1 cellular context compared by ENCODE assay signal in the genomic region with DNA sequence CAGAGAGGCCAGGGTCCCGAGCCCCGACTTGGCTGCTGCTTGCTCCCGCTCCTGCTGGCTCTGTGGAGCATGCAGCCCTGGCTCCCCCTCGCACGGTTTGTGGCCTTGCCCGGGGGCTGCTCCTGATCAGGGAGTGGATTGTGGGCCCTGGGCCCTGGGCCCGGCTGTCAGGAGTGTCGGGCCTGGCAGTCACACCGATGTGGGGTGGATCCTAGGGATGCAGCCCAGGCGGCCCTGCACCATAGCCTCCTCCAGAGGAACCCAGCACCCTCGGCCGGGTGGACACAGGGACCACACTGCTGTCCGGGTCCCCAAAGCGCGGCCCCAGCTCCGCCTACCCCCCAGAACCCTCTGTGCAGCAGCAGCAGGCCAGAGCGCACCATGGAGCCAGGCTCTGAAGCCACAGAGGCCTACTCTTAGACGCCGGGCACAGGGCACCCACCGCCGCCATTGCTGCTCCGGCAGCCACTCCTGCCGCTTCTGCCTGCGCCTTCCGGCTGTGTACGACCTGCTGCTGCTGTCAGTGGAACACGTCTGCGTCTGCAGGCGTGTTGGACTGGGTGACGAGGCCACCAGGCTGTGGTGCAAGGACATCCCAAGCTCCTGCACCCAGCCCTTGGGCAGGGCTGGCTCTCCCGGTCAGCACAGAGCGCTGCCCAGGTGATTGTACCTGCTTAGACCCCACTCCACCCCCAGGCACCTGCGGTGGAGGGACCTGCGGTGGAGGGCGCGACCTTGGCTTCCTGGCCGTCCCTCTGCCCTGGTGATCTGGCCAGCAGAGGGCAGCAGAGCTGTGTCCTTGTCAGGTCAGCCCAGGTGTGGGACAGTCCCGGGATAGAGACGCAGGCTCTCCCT.
TF ChIP-seq lines count a peak whose summit lies in the region.

No MANE protein-coding gene starts in this region.

TF ChIP-seq in HepG2, 621 proteins besides CTCF, POLR2A, EP300 and RAD21 (continued from another document and continues in another):
- TF ChIP-seq, protein P1, sequence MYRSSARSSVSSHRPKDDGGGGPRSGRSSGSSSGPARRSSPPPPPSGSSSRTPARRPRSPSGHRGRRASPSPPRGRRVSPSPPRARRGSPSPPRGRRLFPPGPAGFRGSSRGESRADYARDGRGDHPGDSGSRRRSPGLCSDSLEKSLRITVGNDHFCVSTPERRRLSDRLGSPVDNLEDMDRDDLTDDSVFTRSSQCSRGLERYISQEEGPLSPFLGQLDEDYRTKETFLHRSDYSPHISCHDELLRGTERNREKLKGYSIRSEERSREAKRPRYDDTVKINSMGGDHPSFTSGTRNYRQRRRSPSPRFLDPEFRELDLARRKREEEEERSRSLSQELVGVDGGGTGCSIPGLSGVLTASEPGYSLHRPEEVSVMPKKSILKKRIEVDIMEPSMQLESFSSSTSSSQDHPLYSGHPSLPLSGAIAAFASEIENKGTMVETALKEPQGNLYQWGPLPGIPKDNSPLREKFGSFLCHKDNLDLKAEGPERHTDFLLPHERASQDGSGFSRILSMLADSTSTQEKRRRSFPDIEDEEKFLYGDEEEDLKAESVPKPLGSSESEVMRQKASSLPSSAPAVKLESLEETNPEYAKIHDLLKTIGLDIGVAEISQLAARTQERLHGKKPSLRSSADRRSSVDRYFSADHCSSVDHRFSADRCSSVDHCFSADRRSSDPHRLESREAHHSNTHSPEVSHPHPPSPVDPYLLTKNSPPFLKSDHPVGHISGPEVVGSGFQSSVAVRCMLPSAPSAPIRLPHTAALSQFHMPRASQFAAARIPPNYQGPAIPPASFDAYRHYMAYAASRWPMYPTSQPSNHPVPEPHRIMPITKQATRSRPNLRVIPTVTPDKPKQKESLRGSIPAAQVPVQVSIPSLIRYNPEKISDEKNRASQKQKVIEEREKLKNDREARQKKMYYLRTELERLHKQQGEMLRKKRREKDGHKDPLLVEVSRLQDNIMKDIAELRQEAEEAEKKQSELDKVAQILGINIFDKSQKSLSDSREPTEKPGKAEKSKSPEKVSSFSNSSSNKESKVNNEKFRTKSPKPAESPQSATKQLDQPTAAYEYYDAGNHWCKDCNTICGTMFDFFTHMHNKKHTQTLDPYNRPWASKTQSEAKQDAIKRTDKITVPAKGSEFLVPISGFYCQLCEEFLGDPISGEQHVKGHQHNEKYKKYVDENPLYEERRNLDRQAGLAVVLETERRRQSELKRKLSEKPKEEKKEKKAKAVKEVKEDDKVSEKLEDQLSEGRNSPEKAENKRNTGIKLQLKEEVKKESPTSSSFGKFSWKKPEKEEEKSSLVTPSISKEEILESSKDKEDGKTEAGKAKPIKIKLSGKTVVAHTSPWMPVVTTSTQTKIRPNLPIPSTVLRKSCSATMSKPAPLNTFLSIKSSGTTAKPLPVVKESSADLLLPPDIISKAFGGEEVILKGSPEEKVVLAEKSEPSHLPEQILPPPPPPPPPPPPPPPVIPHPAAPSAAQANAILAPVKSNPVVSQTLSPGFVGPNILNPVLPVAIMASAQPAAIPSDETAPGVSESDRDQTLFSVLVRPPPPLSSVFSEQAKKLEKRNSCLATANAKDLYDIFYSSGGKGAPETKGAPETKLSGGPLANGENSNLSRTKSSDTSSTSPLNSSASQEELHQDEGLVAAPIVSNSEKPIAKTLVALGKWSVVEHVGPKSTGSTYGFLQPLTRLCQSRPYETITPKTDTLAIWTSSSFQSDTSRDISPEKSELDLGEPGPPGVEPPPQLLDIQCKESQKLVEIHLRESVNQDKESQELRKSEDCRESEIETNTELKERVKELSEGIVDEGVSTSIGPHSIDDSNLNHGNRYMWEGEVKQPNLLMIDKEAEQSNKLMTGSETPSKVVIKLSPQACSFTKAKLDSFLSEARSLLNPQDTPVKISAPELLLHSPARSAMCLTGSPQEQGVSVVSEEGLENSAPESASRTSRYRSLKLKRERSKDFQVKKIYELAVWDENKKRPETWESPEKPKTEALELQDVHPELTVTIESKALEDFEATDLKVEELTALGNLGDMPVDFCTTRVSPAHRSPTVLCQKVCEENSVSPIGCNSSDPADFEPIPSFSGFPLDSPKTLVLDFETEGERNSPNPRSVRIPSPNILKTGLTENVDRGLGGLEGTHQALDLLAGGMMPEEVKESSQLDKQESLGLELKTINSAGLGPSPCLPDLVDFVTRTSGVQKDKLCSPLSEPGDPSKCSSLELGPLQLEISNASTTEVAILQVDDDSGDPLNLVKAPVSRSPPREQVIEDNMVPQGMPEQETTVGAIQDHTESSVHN (CRISPR knock-in tag; IDR thresholded peaks at IDR 0.05), result no peak
- TF ChIP-seq ZNF282 (IDR thresholded peaks at IDR 0.05; ENCODE audit: partially characterized antibody) (no peak), EHMT2 (IDR thresholded peaks at IDR 0.05; ENCODE audit: borderline replicate concordance, low read depth, low read length) (no peak), FIP1L1 (IDR thresholded peaks at IDR 0.05; ENCODE audit: borderline replicate concordance, insufficient read depth, low read depth, low read length) (no peak), ZNF225 (CRISPR knock-in tag; IDR thresholded peaks at IDR 0.05) (no peak), XBP1 (CRISPR knock-in tag; IDR thresholded peaks at IDR 0.05) (no peak), WIZ (CRISPR knock-in tag; IDR thresholded peaks at IDR 0.05) (no peak), JARID2 (CRISPR knock-in tag; IDR thresholded peaks at IDR 0.05; ENCODE audit: insufficient replicate concordance) (no peak), SALL2 (CRISPR knock-in tag; IDR thresholded peaks at IDR 0.05) (no peak), GPN1 (CRISPR knock-in tag; IDR thresholded peaks at IDR 0.05; ENCODE audit: borderline replicate concordance) (no peak; the same call in 1 of the 2 replicates), HMG20B (CRISPR knock-in tag; conservative IDR thresholded peaks at IDR 0.05) (no peak), RFX1 (IDR thresholded peaks at IDR 0.05) (no peak), GTF2F1 (IDR thresholded peaks at IDR 0.05; ENCODE audit: low read length) (no peak), CAMTA2 (CRISPR knock-in tag; IDR thresholded peaks at IDR 0.05; ENCODE audit: borderline replicate concordance) (no peak), ZNF432 (CRISPR knock-in tag; IDR thresholded peaks at IDR 0.05; ENCODE audit: borderline replicate concordance) (no peak), NR2F2 (IDR thresholded peaks at IDR 0.05; ENCODE audit: borderline replicate concordance, low read depth) (no peak), FOSL1 (CRISPR knock-in tag; IDR thresholded peaks at IDR 0.05; ENCODE audit: borderline replicate concordance) (no peak), ZNF768 (CRISPR knock-in tag; IDR thresholded peaks at IDR 0.05) (no peak; the same call in 1 of the 2 replicates), GTF3A (CRISPR knock-in tag; conservative IDR thresholded peaks at IDR 0.05) (no peak), ZNF160 (CRISPR knock-in tag; IDR thresholded peaks at IDR 0.05) (no peak), KAT8 (CRISPR knock-in tag; IDR thresholded peaks at IDR 0.05) (no peak), ZNF296 (CRISPR knock-in tag; conservative IDR thresholded peaks at IDR 0.05) (no peak), SOX5 (CRISPR knock-in tag; IDR thresholded peaks at IDR 0.05; ENCODE audit: borderline replicate concordance) (no peak), RELA (CRISPR knock-in tag; IDR thresholded peaks at IDR 0.05) (no peak), ZNF761 (CRISPR knock-in tag; conservative IDR thresholded peaks at IDR 0.05) (no peak), ZNF431 (CRISPR knock-in tag; IDR thresholded peaks at IDR 0.05; ENCODE audit: borderline replicate concordance, low read depth) (no peak), ZNF207 (IDR thresholded peaks at IDR 0.05; ENCODE audit: borderline replicate concordance) (no peak), ZFAT (CRISPR knock-in tag; conservative IDR thresholded peaks at IDR 0.05) (no peak), ZNF629 (CRISPR knock-in tag; conservative IDR thresholded peaks at IDR 0.05) (no peak), TCF7L2 (IDR thresholded peaks at IDR 0.05; ENCODE audit: low read depth, low read length) (no peak), ZNF530 (CRISPR knock-in tag; IDR thresholded peaks at IDR 0.05; ENCODE audit: low read depth) (no peak), PRMT3 (CRISPR knock-in tag; IDR thresholded peaks at IDR 0.05; ENCODE audit: borderline replicate concordance, low read depth) (no peak), ZNF251 (CRISPR knock-in tag; IDR thresholded peaks at IDR 0.05) (no peak), JDP2 (CRISPR knock-in tag; IDR thresholded peaks at IDR 0.05; ENCODE audit: borderline replicate concordance) (no peak), ZNF775 (CRISPR knock-in tag; IDR thresholded peaks at IDR 0.05; ENCODE audit: borderline replicate concordance) (no peak), ZNF343 (CRISPR knock-in tag; IDR thresholded peaks at IDR 0.05) (no peak), ZNF33A (CRISPR knock-in tag; IDR thresholded peaks at IDR 0.05; ENCODE audit: borderline replicate concordance) (no peak)
- TF ChIP-seq, protein P2, sequence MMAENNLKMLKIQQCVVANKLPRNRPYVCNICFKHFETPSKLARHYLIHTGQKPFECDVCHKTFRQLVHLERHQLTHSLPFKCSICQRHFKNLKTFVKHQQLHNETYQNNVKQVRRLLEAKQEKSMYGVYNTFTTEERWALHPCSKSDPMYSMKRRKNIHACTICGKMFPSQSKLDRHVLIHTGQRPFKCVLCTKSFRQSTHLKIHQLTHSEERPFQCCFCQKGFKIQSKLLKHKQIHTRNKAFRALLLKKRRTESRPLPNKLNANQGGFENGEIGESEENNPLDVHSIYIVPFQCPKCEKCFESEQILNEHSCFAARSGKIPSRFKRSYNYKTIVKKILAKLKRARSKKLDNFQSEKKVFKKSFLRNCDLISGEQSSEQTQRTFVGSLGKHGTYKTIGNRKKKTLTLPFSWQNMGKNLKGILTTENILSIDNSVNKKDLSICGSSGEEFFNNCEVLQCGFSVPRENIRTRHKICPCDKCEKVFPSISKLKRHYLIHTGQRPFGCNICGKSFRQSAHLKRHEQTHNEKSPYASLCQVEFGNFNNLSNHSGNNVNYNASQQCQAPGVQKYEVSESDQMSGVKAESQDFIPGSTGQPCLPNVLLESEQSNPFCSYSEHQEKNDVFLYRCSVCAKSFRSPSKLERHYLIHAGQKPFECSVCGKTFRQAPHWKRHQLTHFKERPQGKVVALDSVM (CRISPR knock-in tag; IDR thresholded peaks at IDR 0.05), result no peak
- TF ChIP-seq, protein P3, sequence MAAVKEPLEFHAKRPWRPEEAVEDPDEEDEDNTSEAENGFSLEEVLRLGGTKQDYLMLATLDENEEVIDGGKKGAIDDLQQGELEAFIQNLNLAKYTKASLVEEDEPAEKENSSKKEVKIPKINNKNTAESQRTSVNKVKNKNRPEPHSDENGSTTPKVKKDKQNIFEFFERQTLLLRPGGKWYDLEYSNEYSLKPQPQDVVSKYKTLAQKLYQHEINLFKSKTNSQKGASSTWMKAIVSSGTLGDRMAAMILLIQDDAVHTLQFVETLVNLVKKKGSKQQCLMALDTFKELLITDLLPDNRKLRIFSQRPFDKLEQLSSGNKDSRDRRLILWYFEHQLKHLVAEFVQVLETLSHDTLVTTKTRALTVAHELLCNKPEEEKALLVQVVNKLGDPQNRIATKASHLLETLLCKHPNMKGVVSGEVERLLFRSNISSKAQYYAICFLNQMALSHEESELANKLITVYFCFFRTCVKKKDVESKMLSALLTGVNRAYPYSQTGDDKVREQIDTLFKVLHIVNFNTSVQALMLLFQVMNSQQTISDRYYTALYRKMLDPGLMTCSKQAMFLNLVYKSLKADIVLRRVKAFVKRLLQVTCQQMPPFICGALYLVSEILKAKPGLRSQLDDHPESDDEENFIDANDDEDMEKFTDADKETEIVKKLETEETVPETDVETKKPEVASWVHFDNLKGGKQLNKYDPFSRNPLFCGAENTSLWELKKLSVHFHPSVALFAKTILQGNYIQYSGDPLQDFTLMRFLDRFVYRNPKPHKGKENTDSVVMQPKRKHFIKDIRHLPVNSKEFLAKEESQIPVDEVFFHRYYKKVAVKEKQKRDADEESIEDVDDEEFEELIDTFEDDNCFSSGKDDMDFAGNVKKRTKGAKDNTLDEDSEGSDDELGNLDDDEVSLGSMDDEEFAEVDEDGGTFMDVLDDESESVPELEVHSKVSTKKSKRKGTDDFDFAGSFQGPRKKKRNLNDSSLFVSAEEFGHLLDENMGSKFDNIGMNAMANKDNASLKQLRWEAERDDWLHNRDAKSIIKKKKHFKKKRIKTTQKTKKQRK (IDR thresholded peaks at IDR 0.05; ENCODE audit: low read length), result no peak
- TF ChIP-seq, protein P4, sequence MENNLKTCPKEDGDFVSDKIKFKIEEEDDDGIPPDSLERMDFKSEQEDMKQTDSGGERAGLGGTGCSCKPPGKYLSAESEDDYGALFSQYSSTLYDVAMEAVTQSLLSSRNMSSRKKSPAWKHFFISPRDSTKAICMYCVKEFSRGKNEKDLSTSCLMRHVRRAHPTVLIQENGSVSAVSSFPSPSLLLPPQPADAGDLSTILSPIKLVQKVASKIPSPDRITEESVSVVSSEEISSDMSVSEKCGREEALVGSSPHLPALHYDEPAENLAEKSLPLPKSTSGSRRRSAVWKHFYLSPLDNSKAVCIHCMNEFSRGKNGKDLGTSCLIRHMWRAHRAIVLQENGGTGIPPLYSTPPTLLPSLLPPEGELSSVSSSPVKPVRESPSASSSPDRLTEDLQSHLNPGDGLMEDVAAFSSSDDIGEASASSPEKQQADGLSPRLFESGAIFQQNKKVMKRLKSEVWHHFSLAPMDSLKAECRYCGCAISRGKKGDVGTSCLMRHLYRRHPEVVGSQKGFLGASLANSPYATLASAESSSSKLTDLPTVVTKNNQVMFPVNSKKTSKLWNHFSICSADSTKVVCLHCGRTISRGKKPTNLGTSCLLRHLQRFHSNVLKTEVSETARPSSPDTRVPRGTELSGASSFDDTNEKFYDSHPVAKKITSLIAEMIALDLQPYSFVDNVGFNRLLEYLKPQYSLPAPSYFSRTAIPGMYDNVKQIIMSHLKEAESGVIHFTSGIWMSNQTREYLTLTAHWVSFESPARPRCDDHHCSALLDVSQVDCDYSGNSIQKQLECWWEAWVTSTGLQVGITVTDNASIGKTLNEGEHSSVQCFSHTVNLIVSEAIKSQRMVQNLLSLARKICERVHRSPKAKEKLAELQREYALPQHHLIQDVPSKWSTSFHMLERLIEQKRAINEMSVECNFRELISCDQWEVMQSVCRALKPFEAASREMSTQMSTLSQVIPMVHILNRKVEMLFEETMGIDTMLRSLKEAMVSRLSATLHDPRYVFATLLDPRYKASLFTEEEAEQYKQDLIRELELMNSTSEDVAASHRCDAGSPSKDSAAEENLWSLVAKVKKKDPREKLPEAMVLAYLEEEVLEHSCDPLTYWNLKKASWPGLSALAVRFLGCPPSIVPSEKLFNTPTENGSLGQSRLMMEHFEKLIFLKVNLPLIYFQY (CRISPR knock-in tag; IDR thresholded peaks at IDR 0.05; ENCODE audit: borderline replicate concordance), result no peak
- TF ChIP-seq, protein P5, sequence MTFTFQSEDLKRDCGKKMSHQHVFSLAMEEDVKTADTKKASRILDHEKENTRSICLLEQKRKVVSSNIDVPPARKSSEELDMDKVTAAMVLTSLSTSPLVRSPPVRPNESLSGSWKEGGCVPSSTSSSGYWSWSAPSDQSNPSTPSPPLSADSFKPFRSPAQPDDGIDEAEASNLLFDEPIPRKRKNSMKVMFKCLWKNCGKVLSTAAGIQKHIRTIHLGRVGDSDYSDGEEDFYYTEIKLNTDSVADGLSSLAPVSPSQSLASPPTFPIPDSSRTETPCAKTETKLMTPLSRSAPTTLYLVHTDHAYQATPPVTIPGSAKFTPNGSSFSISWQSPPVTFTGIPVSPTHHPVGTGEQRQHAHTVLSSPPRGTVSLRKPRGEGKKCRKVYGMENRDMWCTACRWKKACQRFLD (CRISPR knock-in tag; IDR thresholded peaks at IDR 0.05; ENCODE audit: borderline replicate concordance), result no peak
- TF ChIP-seq, protein P6, sequence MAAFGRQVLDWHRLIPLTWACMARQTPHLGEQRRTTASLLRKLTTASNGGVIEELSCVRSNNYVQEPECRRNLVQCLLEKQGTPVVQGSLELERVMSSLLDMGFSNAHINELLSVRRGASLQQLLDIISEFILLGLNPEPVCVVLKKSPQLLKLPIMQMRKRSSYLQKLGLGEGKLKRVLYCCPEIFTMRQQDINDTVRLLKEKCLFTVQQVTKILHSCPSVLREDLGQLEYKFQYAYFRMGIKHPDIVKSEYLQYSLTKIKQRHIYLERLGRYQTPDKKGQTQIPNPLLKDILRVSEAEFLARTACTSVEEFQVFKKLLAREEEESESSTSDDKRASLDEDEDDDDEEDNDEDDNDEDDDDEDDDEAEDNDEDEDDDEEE (CRISPR knock-in tag; IDR thresholded peaks at IDR 0.05), result no peak
